25 cellular contexts compared by ENCODE assay signal in genomic region chr5:118435131-118435530, GRCh38.
"Had no signal": no experiment of that assay in that cellular context is flagged by ENCODE, and none has a peak within 500 bp of the region (broad histone marks: within the 10 kb centered on the region; RNA-seq: fewer than 3 reads in every experiment).

No MANE protein-coding gene starts in this region.

- H3K4me3 ChIP-seq: left ventricle myocardium inferior, lower lobe of right lung, pancreas, prostate gland, skin epidermis, stomach, testis, thyroid gland, transverse colon, upper lobe of left lung, vagina had no signal

- H3K27me3 ChIP-seq: pancreas, stomach, testis, thyroid gland, transverse colon, upper lobe of left lung, vagina had no signal

- ATAC-seq: lower lobe of right lung; naive thymus-derived CD8-positive, alpha-beta T cell; pancreas; sciatic nerve; stimulated activated naive B cell treated with anti-CD40 and anti-IgM and Interleukin-4, amounts not matched to agents 10 μg/mL and 1 μg/mL and 100 μg/mL, for 72 hours; stimulated activated naive CD8-positive, alpha-beta T cell treated with anti-CD3 and anti-CD28 coated beads, Interleukin-15, Interleukin-2, amounts not matched to agents 100 U/mL and 50 U/mL, for 24 hours had no signal

- DNase-seq: hypothalamus; immature natural killer cell; kidney; left ventricle myocardium inferior; lower lobe of right lung; mammary epithelial cell; mesenchymal stem cell; naive thymus-derived CD8-positive, alpha-beta T cell; nucleus accumbens; pancreas; stimulated activated CD4-positive, alpha-beta T cell treated with anti-CD3 and anti-CD28 coated beads, Interleukin-12 subunit alpha, Interleukin-12 subunit beta, amount 100 ng/mL, for 4 hours; stimulated activated CD4-positive, alpha-beta T cell treated with anti-CD3 and anti-CD28 coated beads, Interleukin-15, amount 100 ng/mL, for 24 hours; stimulated activated CD4-positive, alpha-beta T cell treated with anti-CD3 and anti-CD28 coated beads, Interleukin-2, amount 100 ng/mL, for 24 hours; stimulated activated CD4-positive, alpha-beta T cell treated with anti-CD3 and anti-CD28 coated beads, Interleukin-4, amount 100 ng/mL, for 1 hour; stimulated activated naive B cell treated with anti-CD40 and anti-IgM and Interleukin-4, amounts not matched to agents 10 μg/mL and 1 μg/mL and 100 μg/mL, for 72 hours; stimulated activated naive CD8-positive, alpha-beta T cell treated with anti-CD3 and anti-CD28 coated beads, Interleukin-15, Interleukin-2, amounts not matched to agents 100 U/mL and 50 U/mL, for 24 hours; stomach; testis; thyroid gland; transverse colon; upper lobe of left lung had no signal

- H3K27ac ChIP-seq: left ventricle myocardium inferior, lower lobe of right lung, pancreas, prostate gland, skin epidermis, stomach, testis, thyroid gland, transverse colon, upper lobe of left lung, vagina had no signal

- H3K4me1 ChIP-seq: lower lobe of right lung, pancreas, prostate gland, stomach, testis, transverse colon, upper lobe of left lung had no signal

- H3K9me3 ChIP-seq: left ventricle myocardium inferior, lower lobe of right lung, pancreas, prostate gland, stomach, testis, thyroid gland, transverse colon, upper lobe of left lung, vagina had no signal
